1 cellular context compared by ENCODE assay signal in the genomic region with DNA sequence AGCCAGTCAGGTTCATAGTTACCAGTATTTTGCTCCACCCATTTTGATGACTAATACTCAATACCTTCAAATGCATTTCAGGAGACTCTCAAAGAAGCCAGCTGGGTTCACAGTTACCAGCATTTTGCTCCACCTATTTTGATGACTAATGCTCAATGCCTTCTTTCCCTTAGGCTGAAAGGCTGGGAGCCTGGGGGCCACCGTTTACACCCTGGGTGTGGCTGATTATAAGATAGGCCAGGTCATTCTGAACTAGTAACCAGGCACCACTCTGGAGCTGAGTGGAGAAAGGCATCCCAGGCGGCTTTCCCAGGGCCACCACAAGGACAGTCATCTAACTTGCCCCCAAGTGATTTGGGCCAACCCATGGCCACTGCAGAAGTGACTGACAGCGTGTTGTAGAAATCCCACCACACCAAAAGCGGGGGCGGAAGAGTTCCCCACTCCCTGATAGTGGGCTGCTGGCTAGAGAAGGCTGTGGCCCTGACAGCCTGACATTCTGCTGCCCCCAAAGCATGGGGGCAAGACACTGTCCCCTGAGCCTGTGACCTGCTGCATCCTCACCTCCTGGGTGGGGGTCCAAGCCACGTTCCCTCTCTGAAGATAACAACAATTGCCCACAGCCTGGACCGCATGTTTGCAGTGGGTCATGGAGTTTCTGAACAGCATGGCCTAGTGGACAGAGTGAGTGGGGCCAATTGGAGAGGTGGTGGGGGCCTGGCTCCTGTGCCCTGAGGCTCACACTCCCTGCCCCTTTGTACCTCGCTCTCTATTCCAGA.
TF ChIP-seq lines count a peak whose summit lies in the region.

No MANE protein-coding gene starts in this region.

TF ChIP-seq in GM23338, 12 proteins besides CTCF, POLR2A, EP300 and RAD21 (continued from another document):
- TF ChIP-seq, protein P1, sequence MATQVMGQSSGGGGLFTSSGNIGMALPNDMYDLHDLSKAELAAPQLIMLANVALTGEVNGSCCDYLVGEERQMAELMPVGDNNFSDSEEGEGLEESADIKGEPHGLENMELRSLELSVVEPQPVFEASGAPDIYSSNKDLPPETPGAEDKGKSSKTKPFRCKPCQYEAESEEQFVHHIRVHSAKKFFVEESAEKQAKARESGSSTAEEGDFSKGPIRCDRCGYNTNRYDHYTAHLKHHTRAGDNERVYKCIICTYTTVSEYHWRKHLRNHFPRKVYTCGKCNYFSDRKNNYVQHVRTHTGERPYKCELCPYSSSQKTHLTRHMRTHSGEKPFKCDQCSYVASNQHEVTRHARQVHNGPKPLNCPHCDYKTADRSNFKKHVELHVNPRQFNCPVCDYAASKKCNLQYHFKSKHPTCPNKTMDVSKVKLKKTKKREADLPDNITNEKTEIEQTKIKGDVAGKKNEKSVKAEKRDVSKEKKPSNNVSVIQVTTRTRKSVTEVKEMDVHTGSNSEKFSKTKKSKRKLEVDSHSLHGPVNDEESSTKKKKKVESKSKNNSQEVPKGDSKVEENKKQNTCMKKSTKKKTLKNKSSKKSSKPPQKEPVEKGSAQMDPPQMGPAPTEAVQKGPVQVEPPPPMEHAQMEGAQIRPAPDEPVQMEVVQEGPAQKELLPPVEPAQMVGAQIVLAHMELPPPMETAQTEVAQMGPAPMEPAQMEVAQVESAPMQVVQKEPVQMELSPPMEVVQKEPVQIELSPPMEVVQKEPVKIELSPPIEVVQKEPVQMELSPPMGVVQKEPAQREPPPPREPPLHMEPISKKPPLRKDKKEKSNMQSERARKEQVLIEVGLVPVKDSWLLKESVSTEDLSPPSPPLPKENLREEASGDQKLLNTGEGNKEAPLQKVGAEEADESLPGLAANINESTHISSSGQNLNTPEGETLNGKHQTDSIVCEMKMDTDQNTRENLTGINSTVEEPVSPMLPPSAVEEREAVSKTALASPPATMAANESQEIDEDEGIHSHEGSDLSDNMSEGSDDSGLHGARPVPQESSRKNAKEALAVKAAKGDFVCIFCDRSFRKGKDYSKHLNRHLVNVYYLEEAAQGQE (IDR thresholded peaks at IDR 0.05; ENCODE audit: unreplicated experiment): no peak
- TF ChIP-seq NANOG (IDR thresholded peaks at IDR 0.05; ENCODE audit: borderline replicate concordance) (no peak), ZNF331 (CRISPR knock-in tag; IDR thresholded peaks at IDR 0.05; ENCODE audit: low read depth) (no peak)
- TF ChIP-seq, protein P2, sequence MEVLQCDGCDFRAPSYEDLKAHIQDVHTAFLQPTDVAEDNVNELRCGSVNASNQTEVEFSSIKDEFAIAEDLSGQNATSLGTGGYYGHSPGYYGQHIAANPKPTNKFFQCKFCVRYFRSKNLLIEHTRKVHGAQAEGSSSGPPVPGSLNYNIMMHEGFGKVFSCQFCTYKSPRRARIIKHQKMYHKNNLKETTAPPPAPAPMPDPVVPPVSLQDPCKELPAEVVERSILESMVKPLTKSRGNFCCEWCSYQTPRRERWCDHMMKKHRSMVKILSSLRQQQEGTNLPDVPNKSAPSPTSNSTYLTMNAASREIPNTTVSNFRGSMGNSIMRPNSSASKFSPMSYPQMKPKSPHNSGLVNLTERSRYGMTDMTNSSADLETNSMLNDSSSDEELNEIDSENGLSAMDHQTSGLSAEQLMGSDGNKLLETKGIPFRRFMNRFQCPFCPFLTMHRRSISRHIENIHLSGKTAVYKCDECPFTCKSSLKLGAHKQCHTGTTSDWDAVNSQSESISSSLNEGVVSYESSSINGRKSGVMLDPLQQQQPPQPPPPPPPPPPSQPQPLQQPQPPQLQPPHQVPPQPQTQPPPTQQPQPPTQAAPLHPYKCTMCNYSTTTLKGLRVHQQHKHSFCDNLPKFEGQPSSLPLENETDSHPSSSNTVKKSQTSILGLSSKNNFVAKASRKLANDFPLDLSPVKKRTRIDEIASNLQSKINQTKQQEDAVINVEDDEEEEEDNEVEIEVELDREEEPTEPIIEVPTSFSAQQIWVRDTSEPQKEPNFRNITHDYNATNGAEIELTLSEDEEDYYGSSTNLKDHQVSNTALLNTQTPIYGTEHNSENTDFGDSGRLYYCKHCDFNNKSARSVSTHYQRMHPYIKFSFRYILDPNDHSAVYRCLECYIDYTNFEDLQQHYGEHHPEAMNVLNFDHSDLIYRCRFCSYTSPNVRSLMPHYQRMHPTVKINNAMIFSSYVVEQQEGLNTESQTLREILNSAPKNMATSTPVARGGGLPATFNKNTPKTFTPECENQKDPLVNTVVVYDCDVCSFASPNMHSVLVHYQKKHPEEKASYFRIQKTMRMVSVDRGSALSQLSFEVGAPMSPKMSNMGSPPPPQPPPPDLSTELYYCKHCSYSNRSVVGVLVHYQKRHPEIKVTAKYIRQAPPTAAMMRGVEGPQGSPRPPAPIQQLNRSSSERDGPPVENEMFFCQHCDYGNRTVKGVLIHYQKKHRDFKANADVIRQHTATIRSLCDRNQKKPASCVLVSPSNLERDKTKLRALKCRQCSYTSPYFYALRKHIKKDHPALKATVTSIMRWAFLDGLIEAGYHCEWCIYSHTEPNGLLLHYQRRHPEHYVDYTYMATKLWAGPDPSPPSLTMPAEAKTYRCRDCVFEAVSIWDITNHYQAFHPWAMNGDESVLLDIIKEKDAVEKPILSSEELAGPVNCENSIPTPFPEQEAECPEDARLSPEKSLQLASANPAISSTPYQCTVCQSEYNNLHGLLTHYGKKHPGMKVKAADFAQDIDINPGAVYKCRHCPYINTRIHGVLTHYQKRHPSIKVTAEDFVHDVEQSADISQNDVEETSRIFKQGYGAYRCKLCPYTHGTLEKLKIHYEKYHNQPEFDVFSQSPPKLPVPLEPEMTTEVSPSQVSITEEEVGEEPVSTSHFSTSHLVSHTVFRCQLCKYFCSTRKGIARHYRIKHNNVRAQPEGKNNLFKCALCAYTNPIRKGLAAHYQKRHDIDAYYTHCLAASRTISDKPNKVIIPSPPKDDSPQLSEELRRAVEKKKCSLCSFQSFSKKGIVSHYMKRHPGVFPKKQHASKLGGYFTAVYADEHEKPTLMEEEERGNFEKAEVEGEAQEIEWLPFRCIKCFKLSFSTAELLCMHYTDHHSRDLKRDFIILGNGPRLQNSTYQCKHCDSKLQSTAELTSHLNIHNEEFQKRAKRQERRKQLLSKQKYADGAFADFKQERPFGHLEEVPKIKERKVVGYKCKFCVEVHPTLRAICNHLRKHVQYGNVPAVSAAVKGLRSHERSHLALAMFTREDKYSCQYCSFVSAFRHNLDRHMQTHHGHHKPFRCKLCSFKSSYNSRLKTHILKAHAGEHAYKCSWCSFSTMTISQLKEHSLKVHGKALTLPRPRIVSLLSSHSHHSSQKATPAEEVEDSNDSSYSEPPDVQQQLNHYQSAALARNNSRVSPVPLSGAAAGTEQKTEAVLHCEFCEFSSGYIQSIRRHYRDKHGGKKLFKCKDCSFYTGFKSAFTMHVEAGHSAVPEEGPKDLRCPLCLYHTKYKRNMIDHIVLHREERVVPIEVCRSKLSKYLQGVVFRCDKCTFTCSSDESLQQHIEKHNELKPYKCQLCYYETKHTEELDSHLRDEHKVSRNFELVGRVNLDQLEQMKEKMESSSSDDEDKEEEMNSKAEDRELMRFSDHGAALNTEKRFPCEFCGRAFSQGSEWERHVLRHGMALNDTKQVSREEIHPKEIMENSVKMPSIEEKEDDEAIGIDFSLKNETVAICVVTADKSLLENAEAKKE (CRISPR knock-in tag; IDR thresholded peaks at IDR 0.05): no peak
